In genomic region chr7:118327179-118327578, GRCh38 we compare ENCODE assay signal across 17 cellular contexts.
"Had no signal": no experiment of that assay in that cellular context is flagged by ENCODE, and none has a peak within 500 bp of the region (broad histone marks: within the 10 kb centered on the region; RNA-seq: fewer than 3 reads in every experiment).

No MANE protein-coding gene starts in this region.

- ATAC-seq: activated naive CD4-positive, alpha-beta T cell treated with anti-CD3 and anti-CD28 coated beads, Interleukin-2, amount 50 U/mL, for 72 hours; heart left ventricle; left lung; naive thymus-derived CD4-positive, alpha-beta T cell had no signal

- H3K4me3 ChIP-seq: ascending aorta, dorsolateral prefrontal cortex, esophagus squamous epithelium, heart left ventricle, left lung, lung, neural progenitor cell, upper lobe of left lung had no signal

- DNase-seq: activated gamma-delta T cell treated with Interleukin-2 at 50 U/mL for 16 hours; activated T-cell treated with anti-CD3 and anti-CD28 coated beads, Interleukin-2, amount 50 U/mL, for 1 hour; dorsolateral prefrontal cortex; esophagus squamous epithelium; heart left ventricle; islet precursor cell; left lung; naive thymus-derived CD4-positive, alpha-beta T cell; stimulated activated CD4-positive, alpha-beta T cell treated with anti-CD3 and anti-CD28 coated beads, Interleukin-4, amount 100 ng/mL, for 24 hours; stimulated activated naive CD4-positive, alpha-beta T cell treated with Interleukin-2 at 50 U/mL for 16 hours; T-helper 1 cell; upper lobe of left lung; WERI-Rb-1 had no signal
